Comparison of ENCODE assay signal across 8 cellular contexts in the genomic region with DNA sequence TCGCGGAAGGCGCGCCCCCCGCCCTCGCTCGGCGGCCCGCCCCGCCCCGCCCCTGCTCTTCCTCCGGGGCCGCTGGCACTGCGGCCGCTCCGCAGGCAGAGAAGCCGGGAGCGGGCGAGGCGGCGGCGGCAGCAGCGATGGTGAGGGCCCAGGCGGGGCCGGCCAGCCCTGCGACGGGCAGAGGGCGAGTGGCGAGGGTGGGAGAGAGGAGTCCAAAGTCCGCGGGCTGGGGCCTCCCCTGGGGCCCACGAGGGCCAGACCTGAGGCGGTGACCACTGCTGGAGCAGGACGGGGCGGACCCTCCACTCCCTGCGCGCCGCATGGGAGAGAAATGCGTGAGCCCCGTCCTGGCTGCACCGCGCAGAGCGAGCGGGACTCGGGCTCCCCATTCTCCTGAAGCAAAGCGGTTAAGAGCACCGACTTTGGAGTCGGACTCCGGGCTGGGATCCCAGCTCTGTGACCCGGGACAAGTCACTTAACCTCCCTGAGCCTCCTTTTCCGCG. TPM values are rescaled to one million over a fixed set of nuclear protein-coding genes. Genes with fewer than 3 reads are reported as not detected.
DNase-seq lines count a peak whose midpoint lies in the region; ATAC-seq and TF ChIP-seq lines count a peak whose summit lies in the region.

A gene with protein sequence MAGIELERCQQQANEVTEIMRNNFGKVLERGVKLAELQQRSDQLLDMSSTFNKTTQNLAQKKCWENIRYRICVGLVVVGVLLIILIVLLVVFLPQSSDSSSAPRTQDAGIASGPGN (plus strand): TSS at position 78 of the 503 bp plus-strand sequence. CDS start 60 bp downstream, at position 138.

- peak; percentile 51 for TF ChIP-seq POLR2A in GM15510 (IDR thresholded peaks at IDR 0.05; ENCODE audit: borderline replicate concordance, extremely low read depth, insufficient read length)

- H3K4me1 Mint-ChIP-seq in activated CD4-positive, alpha-beta memory T cell treated with anti-CD3 and anti-CD28 coated beads, Interleukin-2, amount 10 ng/mL, durations not matched to agents 7 days and 5 days, result peaks cover 61% of the 10 kb centered on the region
- peaks cover 41% of the 10 kb centered on the region for H3K4me1 Mint-ChIP-seq in nephron

- H3K4me3 Mint-ChIP-seq in activated CD4-positive, alpha-beta memory T cell treated with anti-CD3 and anti-CD28 coated beads, Interleukin-2, amount 10 ng/mL, durations not matched to agents 7 days and 5 days, result peak within 1 kb of the TSS; percentile 91
- H3K4me3 Mint-ChIP-seq in nephron, result peak within 1 kb of the TSS in 2 of 3 experiments; percentile 25 to 27

- CTCF ChIA-PET in activated CD4-positive, alpha-beta memory T cell treated with anti-CD3 and anti-CD28 coated beads, Interleukin-2, amount 10 ng/mL, durations not matched to agents 7 days and 5 days (lab: Charles Lee), result no interaction called here

- H3K27me3 Mint-ChIP-seq in activated CD4-positive, alpha-beta memory T cell treated with anti-CD3 and anti-CD28 coated beads, Interleukin-2, amount 10 ng/mL, durations not matched to agents 7 days and 5 days, result no peaks in the 10 kb centered on the region
- no peaks in the 10 kb centered on the region for H3K27me3 Mint-ChIP-seq in nephron (ENCODE audit: low read depth)

- POLR2A ChIA-PET in activated CD4-positive, alpha-beta memory T cell treated with anti-CD3 and anti-CD28 coated beads, Interleukin-2, amount 10 ng/mL, durations not matched to agents 7 days and 5 days (lab: Charles Lee), result interaction anchor here (1.3 to 3.1 kb wide), 6 partner anchors 11 to 613 kb away, joined by 3 to 40 read pairs (median 12); a partner anchor contains a TSS

- ATAC-seq in HG02852 (IDR thresholded peaks at IDR 0.05; ENCODE audit: unreplicated experiment) (peak; percentile 30), HG03025 (IDR thresholded peaks at IDR 0.05; ENCODE audit: low FRiP score, unreplicated experiment) (no peak)

- no peak for TF ChIP-seq CTCF in nephron (IDR thresholded peaks at IDR 0.05; ENCODE audit: unreplicated experiment in 3 of 3)

- no peaks in the 10 kb centered on the region for H3K9me3 Mint-ChIP-seq in activated CD4-positive, alpha-beta memory T cell treated with anti-CD3 and anti-CD28 coated beads, Interleukin-2, amount 10 ng/mL, durations not matched to agents 7 days and 5 days
- no peaks in the 10 kb centered on the region for H3K9me3 Mint-ChIP-seq in nephron

- in situ Hi-C loops in G401 (cut with HindIII; ENCODE audit: low sequenced_read_pairs), result no loop called here

- DNase-seq in activated CD4-positive, alpha-beta memory T cell treated with anti-CD3 and anti-CD28 coated beads, Interleukin-2, amount 10 ng/mL, durations not matched to agents 7 days and 5 days, result peak; percentile 29
- DNase-seq in fibroblast of gingiva (ENCODE audit: low read depth) (peak; percentile 26), DMS53 (lab: John Stamatoyannopoulos, UW) (no peak), G401 (ENCODE audit: low spot score) (no peak)

- peaks cover 38% of the 10 kb centered on the region for H3K36me3 Mint-ChIP-seq in activated CD4-positive, alpha-beta memory T cell treated with anti-CD3 and anti-CD28 coated beads, Interleukin-2, amount 10 ng/mL, durations not matched to agents 7 days and 5 days (ENCODE audit: low read depth)
- H3K36me3 Mint-ChIP-seq in nephron (ENCODE audit: low read depth), result peaks cover 5% of the 10 kb centered on the region

- peak within 1 kb of the TSS; percentile 89 for H3K27ac Mint-ChIP-seq in activated CD4-positive, alpha-beta memory T cell treated with anti-CD3 and anti-CD28 coated beads, Interleukin-2, amount 10 ng/mL, durations not matched to agents 7 days and 5 days
- H3K27ac Mint-ChIP-seq in nephron, result peak within 1 kb of the TSS; percentile 62 to 95 (median 85)

RNA-seq across cellular contexts. Expression of the gene that starts here (rescaled TPM):
- total RNA-seq in activated CD4-positive, alpha-beta memory T cell treated with anti-CD3 and anti-CD28 coated beads, Interleukin-2, amount 10 ng/mL, durations not matched to agents 7 days and 5 days, result 10 to 100 TPM; 89.6 to 91.8 TPM
- total RNA-seq in G401 (2014; rRNA removed; shearing (Covaris generic)), result 0.85 and 1.9 TPM in 2 replicates

Comparison
In these comparisons a context has a peak if more than half of its experiments do, and no peak if none do; other contexts are left out.
1. RNA of the gene that starts here (total RNA-seq): 89.6 to 91.8 TPM in activated CD4-positive, alpha-beta memory T cell treated with anti-CD3 and anti-CD28 coated beads, Interleukin-2, amount 10 ng/mL, durations not matched to agents 7 days and 5 days; 0.85 to 1.9 TPM in G401; every median in the first group is over 10 times any median in the second.
2. DNase-seq: peak in activated CD4-positive, alpha-beta memory T cell treated with anti-CD3 and anti-CD28 coated beads, Interleukin-2, amount 10 ng/mL, durations not matched to agents 7 days and 5 days (single experiment) and fibroblast of gingiva (single experiment); none in DMS53 (single experiment) and G401 (single experiment).